29 cellular contexts compared by ENCODE assay signal in the genomic region with DNA sequence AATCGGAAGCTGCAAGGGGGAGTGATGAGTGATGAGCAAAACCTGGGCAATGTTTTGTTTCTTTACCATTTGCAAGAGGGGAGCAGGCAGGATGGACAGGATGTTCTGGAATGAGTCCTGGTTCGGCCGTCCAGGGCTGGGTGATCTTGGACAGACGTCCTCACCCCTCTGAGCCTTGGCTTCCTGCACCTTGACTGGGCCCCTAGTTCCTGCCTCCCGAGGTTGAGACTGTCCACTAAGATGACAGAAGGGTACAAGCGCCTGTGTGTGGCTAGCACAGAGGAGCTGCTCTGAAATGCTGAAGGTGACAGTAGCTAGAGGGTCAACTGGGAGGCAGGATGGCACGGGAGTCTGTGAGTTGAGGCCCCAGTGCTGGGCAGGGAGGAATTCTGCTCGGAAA.
"Had no signal": no experiment of that assay in that cellular context is flagged by ENCODE, and none has a peak within 500 bp of the region (broad histone marks: within the 10 kb centered on the region; RNA-seq: fewer than 3 reads in every experiment).

No MANE protein-coding gene starts in this region.

- DNase-seq: activated CD4-positive, alpha-beta T cell treated with anti-CD3 and anti-CD28 coated beads, Interleukin-2, amount 10 ng/mL, durations not matched to agents 24 days and 14 days; activated CD4-positive, alpha-beta T cell treated with anti-CD3 and anti-CD28 coated beads, Interleukin-2, amount 50 U/mL, for 48 hours; activated CD8-positive, alpha-beta T cell treated with anti-CD3 and anti-CD28 coated beads, Interleukin-2, amount 10 ng/mL, durations not matched to agents 7 days and 5 days; activated naive CD4-positive, alpha-beta T cell treated with anti-CD3 and anti-CD28 coated beads, Interleukin-2, amount 50 U/mL, for 16 hours; activated naive CD8-positive, alpha-beta T cell treated with anti-CD3 and anti-CD28 coated beads for 36 hours; activated T-cell treated with anti-CD3 and anti-CD28 coated beads, Interleukin-2, amount 50 U/mL, for 24 hours; body of pancreas; MM.1S; MV-4-11; NCI-H1092; NCI-H1436 treated with DMSO at 0.1 percent for 48 hours; NCI-H1694 treated with DMSO at 0.1 percent for 48 hours; NCI-H2029; NCI-H345; NCI-H524 treated with DMSO at 0.1 percent for 48 hours; NK-92 treated with Interleukin-12 subunit alpha and Interleukin-12 subunit beta, amount 100 ng/mL, for 24 hours; PC-3; Peyer's patch; RPMI8226; SHP77 treated with DMSO at 0.1 percent for 48 hours; SK-N-SH had no signal

- H3K9me3 ChIP-seq: body of pancreas, Peyer's patch, SK-N-SH had no signal

- H3K4me1 ChIP-seq: body of pancreas, breast epithelium, Peyer's patch, SJSA1 had no signal

- H3K4me2 ChIP-seq: KMS-11, SK-N-SH had no signal

- H3K27me3 Mint-ChIP-seq: activated CD4-positive, alpha-beta T cell treated with anti-CD3 and anti-CD28 coated beads, Interleukin-2, amount 10 ng/mL, durations not matched to agents 24 days and 14 days; activated naive CD8-positive, alpha-beta T cell treated with anti-CD3 and anti-CD28 coated beads for 36 hours; activated T-cell treated with anti-CD3 and anti-CD28 coated beads, Interleukin-2, amount 50 U/mL, for 24 hours had no signal

- FAIRE-seq: astrocyte, TTC549 had no signal

- H3K36me3 ChIP-seq: breast epithelium, Peyer's patch, SJSA1 had no signal

- H3K9ac ChIP-seq: KMS-11, SK-N-SH had no signal

- H3K4me3 ChIP-seq: body of pancreas, breast epithelium, Peyer's patch, SJSA1 had no signal

- H3K4me3 Mint-ChIP-seq: activated CD4-positive, alpha-beta T cell treated with anti-CD3 and anti-CD28 coated beads, Interleukin-2, amount 10 ng/mL, durations not matched to agents 24 days and 14 days; activated CD8-positive, alpha-beta T cell treated with anti-CD3 and anti-CD28 coated beads, Interleukin-2, amount 10 ng/mL, durations not matched to agents 7 days and 5 days; activated naive CD8-positive, alpha-beta T cell treated with anti-CD3 and anti-CD28 coated beads for 36 hours; activated T-cell treated with anti-CD3 and anti-CD28 coated beads, Interleukin-2, amount 50 U/mL, for 24 hours; activated T-helper 1 cell treated with anti-CD3 and anti-CD28 coated beads, Interleukin-12 subunit alpha, Interleukin-12 subunit beta, Interleukin-2, Interleukin-4 antibody, amounts not matched to agents 30 ng/mL and 10 ng/mL and 1 ng/mL, durations not matched to agents 14 hours and 24 hours and 36 hours; T-helper 1 cell treated with Interleukin-12 subunit alpha and Interleukin-12 subunit beta and Interleukin-4 antibody, amounts not matched to agents 30 μg/mL and 1 μg/mL, for 36 hours; T-helper 2 cell treated with Interferon-gamma antibody and Interleukin-4, amounts not matched to agents 5 μg/mL and 100 μg/mL, for 36 hours had no signal

- H3K4me1 Mint-ChIP-seq: activated CD4-positive, alpha-beta T cell treated with anti-CD3 and anti-CD28 coated beads, Interleukin-2, amount 10 ng/mL, durations not matched to agents 24 days and 14 days; activated naive CD8-positive, alpha-beta T cell treated with anti-CD3 and anti-CD28 coated beads for 36 hours had no signal

- H3K36me3 Mint-ChIP-seq: activated naive CD8-positive, alpha-beta T cell treated with anti-CD3 and anti-CD28 coated beads for 36 hours had no signal

- H3K27ac Mint-ChIP-seq: activated CD4-positive, alpha-beta T cell treated with anti-CD3 and anti-CD28 coated beads, Interleukin-2, amount 10 ng/mL, durations not matched to agents 24 days and 14 days; activated CD8-positive, alpha-beta T cell treated with anti-CD3 and anti-CD28 coated beads, Interleukin-2, amount 10 ng/mL, durations not matched to agents 7 days and 5 days; activated naive CD8-positive, alpha-beta T cell treated with anti-CD3 and anti-CD28 coated beads for 36 hours; activated T-cell treated with anti-CD3 and anti-CD28 coated beads, Interleukin-2, amount 50 U/mL, for 24 hours; activated T-helper 1 cell treated with anti-CD3 and anti-CD28 coated beads, Interleukin-12 subunit alpha, Interleukin-12 subunit beta, Interleukin-2, Interleukin-4 antibody, amounts not matched to agents 30 ng/mL and 10 ng/mL and 1 ng/mL, durations not matched to agents 14 hours and 24 hours and 36 hours; T-helper 1 cell treated with Interleukin-12 subunit alpha and Interleukin-12 subunit beta and Interleukin-4 antibody, amounts not matched to agents 30 μg/mL and 1 μg/mL, for 36 hours; T-helper 2 cell treated with Interferon-gamma antibody and Interleukin-4, amounts not matched to agents 5 μg/mL and 100 μg/mL, for 36 hours had no signal

- H3K27ac ChIP-seq: body of pancreas, breast epithelium, KMS-11, Peyer's patch, SJSA1 had no signal

- H3K9me3 Mint-ChIP-seq: activated T-cell treated with anti-CD3 and anti-CD28 coated beads, Interleukin-2, amount 50 U/mL, for 24 hours had no signal

- H3K27me3 ChIP-seq: body of pancreas, breast epithelium, Peyer's patch, SJSA1 had no signal
